7 cellular contexts compared by ENCODE assay signal in the genomic region with DNA sequence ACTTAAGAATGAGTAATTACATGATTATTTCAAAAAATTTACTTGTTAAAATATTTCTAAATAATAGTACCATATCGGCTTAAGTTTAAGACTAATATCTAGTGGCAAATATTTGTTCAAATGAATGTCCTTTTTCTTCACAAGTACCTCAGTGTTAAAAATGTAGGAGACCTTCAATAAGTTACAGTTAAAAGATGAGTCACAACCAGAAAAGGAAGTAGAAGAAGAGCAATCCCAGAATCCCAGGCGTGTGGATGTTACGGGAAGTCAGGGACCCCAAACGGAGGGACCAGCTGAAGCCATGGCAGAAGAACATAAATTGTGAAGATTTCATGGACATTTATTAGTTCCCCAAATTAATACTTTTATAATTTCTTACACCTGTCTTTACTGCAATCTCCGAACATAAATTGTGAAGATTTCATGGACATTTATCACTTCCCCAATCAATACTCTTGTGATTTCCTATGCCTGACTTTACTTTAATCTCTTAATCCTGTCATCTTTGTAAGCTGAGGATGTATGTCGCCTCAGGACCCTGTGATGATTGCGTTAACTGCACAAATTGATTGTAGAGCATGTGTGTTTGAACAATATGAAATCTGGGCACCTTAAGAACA.
DNase-seq lines count a peak whose midpoint lies in the region; ATAC-seq and TF ChIP-seq lines count a peak whose summit lies in the region.
"Not testable (repeated sequence)": the region's sequence is repeated elsewhere in the genome, so short reads cannot be mapped to it uniquely, and the experiment has no call there.

No MANE protein-coding gene starts in this region.

- POLR2A ChIA-PET in WTC11 (lab: Charles Lee): not testable (repeated sequence)

- not testable (repeated sequence) for H2AFZ ChIP-seq in neural progenitor cell (replicated peaks)

- peak overlapping the region; percentile 45 for H3K9ac ChIP-seq in HUES6 (ENCODE audit: low read length)
- H3K9ac ChIP-seq in neural progenitor cell: not testable (repeated sequence)

- not testable (repeated sequence) for H3K36me3 Mint-ChIP-seq in WTC11, neural progenitor cell

- TF ChIP-seq CTCF in 22Rv1 (IDR thresholded peaks at IDR 0.05); WTC11 (IDR thresholded peaks at IDR 0.05); neural progenitor cell (IDR thresholded peaks at IDR 0.05): not testable (repeated sequence)

- H3K27ac Mint-ChIP-seq in WTC11 (peak overlapping the region; percentile 97), neural progenitor cell (peak overlapping the region; percentile 26)

- CTCF ChIA-PET in WTC11 (lab: Charles Lee): not testable (repeated sequence)

- not testable (repeated sequence) for H3K27me3 Mint-ChIP-seq in WTC11 (ENCODE audit: low read depth); neural progenitor cell (ENCODE audit: insufficient read depth, low read depth)

- H3K4me1 Mint-ChIP-seq in WTC11 (peaks cover 74% of the 10 kb centered on the region), neural progenitor cell (peaks cover 51% of the 10 kb centered on the region)

- not testable (repeated sequence) for H3K9me3 ChIP-seq in HUES6 (ENCODE audit: control insufficient read depth, insufficient read depth, low read depth, low read length); neural progenitor cell (ENCODE audit: low read depth)

- H3K4me3 ChIP-seq in HUES6 (ENCODE audit: low read depth, low read length); neural progenitor cell: not testable (repeated sequence)

- H3K4me1 ChIP-seq in HUES6 (ENCODE audit: control insufficient read depth, insufficient read depth, low read length): peaks cover 55% of the 10 kb centered on the region
- not testable (repeated sequence) for H3K4me1 ChIP-seq in neural progenitor cell

- H3K79me2 ChIP-seq in neural progenitor cell (ENCODE audit: low read depth): not testable (repeated sequence)

- not testable (repeated sequence) for H3K36me3 ChIP-seq in HUES6 (ENCODE audit: control insufficient read depth, insufficient read depth, low read length); neural progenitor cell

- H3K27ac ChIP-seq in 22Rv1 (peak overlapping the region; percentile 34; the same call in 1 of the 2 replicates), HUES6 (ENCODE audit: low read depth, low read length) (peak overlapping the region; percentile 72; the same call in 1 of the 2 replicates)
- not testable (repeated sequence) for H3K27ac ChIP-seq in neural progenitor cell

- H3K4me2 ChIP-seq in neural progenitor cell: not testable (repeated sequence)

- not testable (repeated sequence) for H3K27me3 ChIP-seq in HUES6 (ENCODE audit: control insufficient read depth, insufficient read depth, low read length); neural progenitor cell

- not testable (repeated sequence) for H3F3A ChIP-seq in neural progenitor cell (ENCODE audit: low read depth)

- peaks cover 37% of the 10 kb centered on the region for H4K20me1 ChIP-seq in neural progenitor cell (ENCODE audit: low read depth)

- H3K4me3 Mint-ChIP-seq in WTC11 (peak overlapping the region; percentile 58), neural progenitor cell (peak overlapping the region; percentile 28)

- not testable (repeated sequence) for ATAC-seq in WTC11

- H3K9me3 Mint-ChIP-seq in WTC11, neural progenitor cell: not testable (repeated sequence)

- DNase-seq in DMS53 (lab: John Stamatoyannopoulos, UW): peak; percentile 46
- not testable (repeated sequence) for DNase-seq in WTC11 (ENCODE audit: low spot score); neural progenitor cell (ENCODE audit: low spot score)
- peak; percentile 45 for DNase-seq in glomerular visceral epithelial cell (ENCODE audit: extremely low spot score)
- DNase-seq in kidney tubule cell (ENCODE audit: low spot score): peak; percentile 55
